9 cellular contexts compared by ENCODE assay signal in the genomic region with DNA sequence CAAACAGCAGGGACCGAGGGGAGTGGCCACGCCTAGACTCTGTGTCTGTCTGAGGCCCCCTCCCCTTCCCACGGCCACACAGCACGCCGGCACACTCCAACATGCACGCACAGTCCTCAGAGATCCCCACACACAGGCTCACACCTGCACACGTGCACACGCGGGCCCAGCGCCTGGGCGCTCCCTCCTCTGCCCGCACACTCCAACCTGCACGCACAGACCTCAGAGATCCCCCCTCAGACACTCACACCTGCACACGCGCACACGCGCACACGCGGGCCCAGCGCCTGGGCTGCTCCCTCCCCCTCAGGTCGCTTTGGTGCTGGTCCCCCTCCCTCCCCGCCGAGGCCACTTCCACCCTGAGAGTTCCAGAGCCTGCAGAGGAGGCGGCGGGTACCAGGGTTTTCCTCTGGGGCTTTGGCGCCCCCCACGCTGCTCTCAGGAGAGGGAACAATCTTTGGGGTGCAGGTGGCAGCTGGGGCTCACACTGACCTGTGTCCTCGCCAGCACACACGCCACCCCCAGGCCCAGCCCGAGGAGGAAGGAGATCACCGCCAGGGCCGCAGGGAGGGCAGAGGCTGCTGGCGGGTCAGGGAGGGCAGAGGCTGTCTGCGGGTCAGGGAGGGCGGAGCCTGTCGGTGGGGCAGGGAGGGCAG. TPM values are rescaled to one million over a fixed set of nuclear protein-coding genes. Genes with fewer than 3 reads are reported as not detected.
DNase-seq lines count a peak whose midpoint lies in the region; ATAC-seq, FAIRE-seq and TF ChIP-seq lines count a peak whose summit lies in the region.
"Had no signal": no experiment of that assay in that cellular context is flagged by ENCODE, and none has a peak within 500 bp of the region (broad histone marks: within the 10 kb centered on the region; RNA-seq: fewer than 3 reads in every experiment).

No MANE protein-coding gene starts in this region.

- WGBS in GM12878 (ENCODE audit: insufficient coverage, insufficient replicate concordance, low lambda C conversion rate, missing lambda C conversion rate): 8% methylated on average over 34 of the region's 36 CpGs

- H3K27me3 Mint-ChIP-seq in naive B cell (peaks cover 3 to 33% (median 31%) of the 10 kb centered on the region in 3 donors), endothelial cell (ENCODE audit: unreplicated experiment) (peaks cover 2% of the 10 kb centered on the region)

- H3K79me2 ChIP-seq in PC-3 (ENCODE audit: low read length): no peaks in the 10 kb centered on the region
- H3K79me2 ChIP-seq in GM12878 (ENCODE audit: control insufficient read depth, insufficient read depth, low read length): no peaks in the 10 kb centered on the region
- no peaks in the 10 kb centered on the region for H3K79me2 ChIP-seq in Karpas-422 (ENCODE audit: low read length)

- H3K4me3 ChIP-seq in BLaER1 treated with 17β-estradiol and CSF1 and Interleukin-3, amounts not matched to agents 10 nM and 100 nM: peak overlapping the region in 1 of 10 experiments; percentile 29; a peak in 3 of 20 replicates
- H3K4me3 ChIP-seq in PC-3 (ENCODE audit: low read length) (no peak overlapping the region), GM12878 (no peak overlapping the region), Karpas-422 (ENCODE audit: low read length) (no peak overlapping the region)

- no peak for TF ChIP-seq EP300 in GM12878 (IDR thresholded peaks at IDR 0.05; ENCODE audit: borderline replicate concordance in 1 of 2, control insufficient read depth in 1 of 2, low read depth in 2 of 2, low read length in 2 of 2)

- CTCF ChIA-PET in PC-3 (lab: Charles Lee): no interaction called here
- CTCF ChIA-PET in GM12878 (lab: Yijun Ruan, JAX): interaction anchor here (2.0 kb wide), 1 partner anchor 80 kb away, joined by 5 read pairs; no protein-coding TSS in a partner anchor

- SMC1A ChIA-PET in GM12878 (lab: Charles Lee; ENCODE audit: uncharacterized antibody, unreplicated experiment): interaction anchor here (2.2 kb wide), 1 partner anchor 15 kb away, joined by 10 read pairs; no protein-coding TSS in a partner anchor

- no TSS peak for BruUV-seq in PC-3 (replicated peaks; lab: Mats Ljungman, UMichigan)
- no TSS peak for BruUV-seq in GM12878 (replicated peaks; lab: Mats Ljungman, UMichigan)

- FAIRE-seq in GM12878 (lab: Jason Lieb, UNC): no peak

- peaks cover under 1% of the 10 kb centered on the region for H3F3A ChIP-seq in PC-3 (ENCODE audit: low read length, unreplicated experiment)

- H3K27ac Mint-ChIP-seq in naive B cell (no peak overlapping the region), endothelial cell (ENCODE audit: unreplicated experiment) (no peak overlapping the region)

- in situ Hi-C loops in GM12878 (cut with MboI): no loop called here

- TF ChIP-seq POLR2A in GM12878 (IDR thresholded peaks at IDR 0.05; ENCODE audit: low read depth, low read length): no peak

- H3K9me3 ChIP-seq in BLaER1 treated with 17β-estradiol and CSF1 and Interleukin-3, amounts not matched to agents 10 nM and 100 nM (replicated peaks in 1 of 11): peaks cover 0 to 21% (median 15%) of the 10 kb centered on the region in 11 experiments; a peak in 14 of 22 replicates
- no peaks in the 10 kb centered on the region for H3K9me3 ChIP-seq in PC-3 (ENCODE audit: low read length)
- H3K9me3 ChIP-seq in GM12878 (replicated peaks; ENCODE audit: control insufficient read depth, insufficient read depth, low read length): no peaks in the 10 kb centered on the region; the same call in 2 of the 3 replicates
- H3K9me3 ChIP-seq in Karpas-422 (ENCODE audit: low read length): no peaks in the 10 kb centered on the region; the same call in 1 of the 2 replicates
- H3K9me3 ChIP-seq: neutrophil had no signal

- no peak for TF ChIP-seq RAD21 in GM12878 (IDR thresholded peaks at IDR 0.05; ENCODE audit: insufficient read depth, low read depth, low read length)

- ATAC-seq in PC-3 (peak; percentile 42), GM12878 (peak; percentile 56), naive B cell (ENCODE audit: low read depth in 2 of 2) (peak; percentile 59 to 67)

- DNase-seq in PC-3 (no peak), GM12878 (ENCODE audit: low read depth, low spot score) (no peak), naive B cell (no peak), endothelial cell (ENCODE audit: low spot score) (no peak), HUDEP-2 (lab: John Stamatoyannopoulos, UW; ENCODE audit: unreplicated experiment in 76 of 76) (no peak), Karpas-422 (no peak), SKM-1 (lab: John Stamatoyannopoulos, UW; ENCODE audit: unreplicated experiment) (no peak)

- H3K4me1 ChIP-seq in BLaER1 treated with 17β-estradiol and CSF1 and Interleukin-3, amounts not matched to agents 10 nM and 100 nM: peaks cover 21 to 38% (median 34%) of the 10 kb centered on the region in 10 experiments; a peak in 19 of 20 replicates
- H3K4me1 ChIP-seq in PC-3 (ENCODE audit: insufficient read depth, low read length) (no peaks in the 10 kb centered on the region; the same call in 1 of the 2 replicates), GM12878 (ENCODE audit: control insufficient read depth, insufficient read depth, low read length) (no peaks in the 10 kb centered on the region), Karpas-422 (ENCODE audit: low read length) (no peaks in the 10 kb centered on the region)

- no peak overlapping the region for H3K27ac ChIP-seq in BLaER1 treated with 17β-estradiol and CSF1 and Interleukin-3, amounts not matched to agents 10 nM and 100 nM
- H3K27ac ChIP-seq in PC-3 (ENCODE audit: low read length) (no peak overlapping the region), GM12878 (ENCODE audit: control insufficient read depth, insufficient read depth) (no peak overlapping the region), Karpas-422 (ENCODE audit: low read length) (no peak overlapping the region)

- H2AFZ ChIP-seq in PC-3 (ENCODE audit: low read length) (no peak overlapping the region), GM12878 (ENCODE audit: control insufficient read depth, low read depth, low read length) (no peak overlapping the region), Karpas-422 (ENCODE audit: low read length) (no peak overlapping the region)

- RAD21 ChIA-PET in GM12878 (lab: Charles Lee; ENCODE audit: unreplicated experiment): interaction anchor here (2.4 kb wide), 1 partner anchor 13 kb away, joined by 7 read pairs; no protein-coding TSS in a partner anchor

- intact Hi-C loops in PC-3 (cut with micrococcal nuclease): loop anchor here (1.0 kb wide), 1 partner anchor 70 kb away; no protein-coding TSS in a partner anchor
- intact Hi-C loops in GM12878 (cut with micrococcal nuclease; ENCODE audit: unreplicated experiment): no loop called here

- H3K36me3 Mint-ChIP-seq in naive B cell (no peaks in the 10 kb centered on the region), endothelial cell (ENCODE audit: low read depth, unreplicated experiment) (no peaks in the 10 kb centered on the region)

- H3K36me3 ChIP-seq in BLaER1 treated with 17β-estradiol and CSF1 and Interleukin-3, amounts not matched to agents 10 nM and 100 nM: no peaks in the 10 kb centered on the region
- H3K36me3 ChIP-seq in PC-3 (ENCODE audit: low read depth, low read length) (no peaks in the 10 kb centered on the region), GM12878 (ENCODE audit: control insufficient read depth in 2 of 2, insufficient read depth in 2 of 2, low read length in 1 of 2) (no peaks in the 10 kb centered on the region), Karpas-422 (ENCODE audit: insufficient read depth, low read length) (no peaks in the 10 kb centered on the region)
- H3K36me3 ChIP-seq: neutrophil had no signal

- no peak for TF ChIP-seq CTCF in PC-3 (conservative IDR thresholded peaks at IDR 0.05; ENCODE audit: low read depth, low read length)
- TF ChIP-seq CTCF in GM12878 (IDR thresholded peaks at IDR 0.05 in 2 of 3, conservative IDR thresholded peaks at IDR 0.05 in 1 of 3; ENCODE audit: control insufficient read depth in 2 of 3, extremely low read depth in 1 of 3, insufficient read depth in 1 of 3, low read depth in 3 of 3, low read length in 3 of 3): no peak
- no peak for TF ChIP-seq CTCF in endothelial cell (IDR thresholded peaks at IDR 0.05; ENCODE audit: unreplicated experiment)

- peak overlapping the region; percentile 64 to 82 (median 74) for H3K4me2 ChIP-seq in BLaER1 treated with 17β-estradiol and CSF1 and Interleukin-3, amounts not matched to agents 10 nM and 100 nM
- H3K4me2 ChIP-seq in PC-3 (ENCODE audit: low read length): 0 out of 2 replicates have a peak overlapping the region, but pooled peaks have one; percentile 26
- no peak overlapping the region for H3K4me2 ChIP-seq in GM12878 (ENCODE audit: control insufficient read depth, insufficient read depth)
- no peak overlapping the region for H3K4me2 ChIP-seq in Karpas-422 (ENCODE audit: low read depth, low read length, poor library complexity, severe bottlenecking)

- H3K4me1 Mint-ChIP-seq in naive B cell: peaks cover 8 to 20% (median 8%) of the 10 kb centered on the region in 3 donors
- no peaks in the 10 kb centered on the region for H3K4me1 Mint-ChIP-seq in endothelial cell (ENCODE audit: unreplicated experiment)

- H3K4me3 Mint-ChIP-seq in naive B cell: peak overlapping the region in 6 of 8 donors; percentile 20 to 67 (median 53)
- H3K4me3 Mint-ChIP-seq in endothelial cell (ENCODE audit: unreplicated experiment): no peak overlapping the region

- no peaks in the 10 kb centered on the region for H3K9me3 Mint-ChIP-seq in naive B cell
- H3K9me3 Mint-ChIP-seq in endothelial cell (ENCODE audit: unreplicated experiment): no peaks in the 10 kb centered on the region

- H4K20me1 ChIP-seq in BLaER1 treated with 17β-estradiol and CSF1 and Interleukin-3, amounts not matched to agents 10 nM and 100 nM: peaks cover 0 to 36% (median 0%) of the 10 kb centered on the region in 11 experiments; a peak in 4 of 22 replicates
- no peaks in the 10 kb centered on the region for H4K20me1 ChIP-seq in PC-3 (ENCODE audit: low read length)
- H4K20me1 ChIP-seq in GM12878 (ENCODE audit: control insufficient read depth, insufficient read depth): no peaks in the 10 kb centered on the region
- no peaks in the 10 kb centered on the region for H4K20me1 ChIP-seq in Karpas-422 (ENCODE audit: insufficient read depth, low read depth, low read length)

- peak overlapping the region in 3 of 11 experiments; percentile 11 to 26 (median 23); a peak in 2 of 22 replicates for H3K9ac ChIP-seq in BLaER1 treated with 17β-estradiol and CSF1 and Interleukin-3, amounts not matched to agents 10 nM and 100 nM
- H3K9ac ChIP-seq in PC-3 (ENCODE audit: low read length) (no peak overlapping the region), GM12878 (ENCODE audit: control insufficient read depth, insufficient read depth, low read length) (no peak overlapping the region), Karpas-422 (ENCODE audit: low read length) (no peak overlapping the region)

- no peaks in the 10 kb centered on the region for H3K9me2 ChIP-seq in PC-3 (replicated peaks; ENCODE audit: low read length)
- no peaks in the 10 kb centered on the region for H3K9me2 ChIP-seq in Karpas-422 (replicated peaks; ENCODE audit: insufficient read depth, low read length)

- H3K27me3 ChIP-seq in BLaER1 treated with 17β-estradiol and CSF1 and Interleukin-3, amounts not matched to agents 10 nM and 100 nM: peaks cover 23 to 44% (median 38%) of the 10 kb centered on the region in 11 experiments
- H3K27me3 ChIP-seq in PC-3 (ENCODE audit: low read length) (no peaks in the 10 kb centered on the region), GM12878 (replicated peaks in 1 of 2; ENCODE audit: control insufficient read depth in 2 of 2, insufficient read depth in 2 of 2, low read length in 1 of 2) (peaks cover 0 to 2% of the 10 kb centered on the region in 2 experiments; a peak in 2 of 4 replicates), Karpas-422 (ENCODE audit: low read length) (no peaks in the 10 kb centered on the region)

- POLR2A ChIA-PET in PC-3 (lab: Charles Lee; ENCODE audit: unreplicated experiment) (no interaction called here), GM12878 (lab: Charles Lee) (interaction anchor here (6.2 kb wide), 1 partner anchor 14 kb away, joined by 32 read pairs; no protein-coding TSS in a partner anchor)

RNA-seq across cellular contexts. Expression of a gene that starts 1.6 kb away (rescaled TPM):
- 0.15 and 0.98 TPM in 2 replicates for total RNA-seq in PC-3 (2014; rRNA removed)
- not detected in 2 replicates for total RNA-seq in GM12878 (2013; cell fraction: nucleolus; rRNA removed)
- not detected in 2 replicates for total RNA-seq in GM12878 (2014; rRNA removed)
- not detected in 2 replicates for total RNA-seq in GM12878 (2014; rRNA removed; fragmentation: Illumina TruSeq; extraction: Trizol)
- total RNA-seq in GM12878 (2021): 0.33 TPM in 1 of 2 replicates, not detected in the other
- polyA plus RNA-seq in GM12878 (2011; ENCODE audit: low read depth): not detected
- polyA plus RNA-seq in GM12878 (2011; rRNA removed): not detected in 2 replicates
- 0.07 and 0.18 TPM in 2 replicates for polyA plus RNA-seq in GM12878 (2011; cell fraction: cytosol; rRNA removed)
- 0.33 and 0.53 TPM in 2 replicates for polyA plus RNA-seq in GM12878 (2011; cell fraction: nucleus; rRNA removed)
- polyA plus RNA-seq in GM12878 (2012): 0.14 TPM in 1 of 2 replicates, not detected in the other
- not detected in 2 replicates for polyA plus RNA-seq in GM12878 (2014; fragmentation: Illumina TruSeq; extraction: Trizol)
- not detected for polyA plus RNA-seq in GM12878 (2014; fragmentation: Nextera tagmentation; extraction: Ambion mirVana)
- polyA plus RNA-seq in GM12878 (2014; rRNA removed): 0.60 TPM in 1 of 2 replicates, not detected in the other
- not detected for polyA plus RNA-seq in GM12878 (2016; fragmentation: Nextera tagmentation; extraction: Ambion mirVana)
- not detected in 2 replicates for polyA minus RNA-seq in GM12878 (2011; rRNA and poly(A)+ RNA removed)
- polyA minus RNA-seq in GM12878 (2011; cell fraction: cytosol; rRNA and poly(A)+ RNA removed): not detected in 2 replicates
- polyA minus RNA-seq in GM12878 (2011; cell fraction: nucleus; rRNA and poly(A)+ RNA removed): 0.19 TPM in 1 of 2 replicates, not detected in the other
- 1 to 10 TPM in 2 of 6 donors, under 1 TPM in 2, not detected in 2; 0.50 to 1.5 (median 1.0) TPM for polyA plus RNA-seq in naive B cell (ENCODE audit: low read depth in 6 of 6)
- not detected for total RNA-seq in endothelial cell (ENCODE audit: unreplicated experiment)
- not detected in 2 replicates for total RNA-seq in Karpas-422 (2014; rRNA removed; shearing (Covaris generic); ENCODE audit: low replicate concordance)

RNA-seq across cellular contexts. Expression of a gene that starts 17.7 kb away (rescaled TPM):
- 56.0 and 61.7 TPM in 2 replicates for total RNA-seq in PC-3 (2014; rRNA removed)
- not detected in 2 replicates for total RNA-seq in GM12878 (2013; cell fraction: nucleolus; rRNA removed)
- not detected in 2 replicates for total RNA-seq in GM12878 (2014; rRNA removed)
- not detected in 2 replicates for total RNA-seq in GM12878 (2014; rRNA removed; fragmentation: Illumina TruSeq; extraction: Trizol)
- 0.08 TPM in 1 of 2 replicates, not detected in the other for total RNA-seq in GM12878 (2021)
- not detected for polyA plus RNA-seq in GM12878 (2011; ENCODE audit: low read depth)
- 0.12 TPM in 1 of 2 replicates, not detected in the other for polyA plus RNA-seq in GM12878 (2011; rRNA removed)
- polyA plus RNA-seq in GM12878 (2011; cell fraction: cytosol; rRNA removed): 0.15 and 0.22 TPM in 2 replicates
- 0.09 and 0.21 TPM in 2 replicates for polyA plus RNA-seq in GM12878 (2011; cell fraction: nucleus; rRNA removed)
- 0.07 TPM in 1 of 2 replicates, not detected in the other for polyA plus RNA-seq in GM12878 (2012)
- 0.10 TPM in 1 of 2 replicates, not detected in the other for polyA plus RNA-seq in GM12878 (2014; fragmentation: Illumina TruSeq; extraction: Trizol)
- not detected for polyA plus RNA-seq in GM12878 (2014; fragmentation: Nextera tagmentation; extraction: Ambion mirVana)
- polyA plus RNA-seq in GM12878 (2014; rRNA removed): 0.11 TPM in 1 of 2 replicates, not detected in the other
- polyA plus RNA-seq in GM12878 (2016; fragmentation: Nextera tagmentation; extraction: Ambion mirVana): under 1 TPM in 1 of 2 experiments, not detected in 1; 0.13 TPM
- 0.10 TPM in 1 of 2 replicates, not detected in the other for polyA minus RNA-seq in GM12878 (2011; rRNA and poly(A)+ RNA removed)
- polyA minus RNA-seq in GM12878 (2011; cell fraction: cytosol; rRNA and poly(A)+ RNA removed): not detected in 2 replicates
- not detected in 2 replicates for polyA minus RNA-seq in GM12878 (2011; cell fraction: nucleus; rRNA and poly(A)+ RNA removed)
- 1 to 10 TPM in 1 of 6 donors, under 1 TPM in 1, not detected in 4; 0.19 to 2.2 TPM for polyA plus RNA-seq in naive B cell (ENCODE audit: low read depth in 6 of 6)
- not detected for total RNA-seq in endothelial cell (ENCODE audit: unreplicated experiment)
- total RNA-seq in Karpas-422 (2014; rRNA removed; shearing (Covaris generic); ENCODE audit: low replicate concordance): 0.72 TPM in 1 of 2 replicates, not detected in the other

RNA-seq across cellular contexts. Expression of a gene that starts 42.3 kb away (rescaled TPM):
- total RNA-seq in PC-3 (2014; rRNA removed): 58.6 and 73.5 TPM in 2 replicates
- total RNA-seq in GM12878 (2013; cell fraction: nucleolus; rRNA removed): 85.1 and 93.8 TPM in 2 replicates
- total RNA-seq in GM12878 (2014; rRNA removed): 17.3 and 25.0 TPM in 2 replicates
- total RNA-seq in GM12878 (2014; rRNA removed; fragmentation: Illumina TruSeq; extraction: Trizol): 26.4 and 27.8 TPM in 2 replicates
- 85.5 and 94.2 TPM in 2 replicates for total RNA-seq in GM12878 (2021)
- polyA plus RNA-seq in GM12878 (2011; ENCODE audit: low read depth): 42.9 TPM
- polyA plus RNA-seq in GM12878 (2011; rRNA removed): 40.7 and 54.4 TPM in 2 replicates
- 58.6 and 69.9 TPM in 2 replicates for polyA plus RNA-seq in GM12878 (2011; cell fraction: cytosol; rRNA removed)
- 236 and 302 TPM in 2 replicates for polyA plus RNA-seq in GM12878 (2011; cell fraction: nucleus; rRNA removed)
- polyA plus RNA-seq in GM12878 (2012): 62.0 and 78.9 TPM in 2 replicates
- 72.5 and 105 TPM in 2 replicates for polyA plus RNA-seq in GM12878 (2014; fragmentation: Illumina TruSeq; extraction: Trizol)
- 10 to 100 TPM in 1 of 2 experiments, 1 to 10 TPM in 1; 5.7 to 13.0 TPM for polyA plus RNA-seq in GM12878 (2014; fragmentation: Nextera tagmentation; extraction: Ambion mirVana)
- 74.9 and 90.3 TPM in 2 replicates for polyA plus RNA-seq in GM12878 (2014; rRNA removed)
- polyA plus RNA-seq in GM12878 (2016; fragmentation: Nextera tagmentation; extraction: Ambion mirVana): 10 to 100 TPM; 61.8 to 63.4 TPM
- polyA minus RNA-seq in GM12878 (2011; rRNA and poly(A)+ RNA removed): 53.9 and 56.8 TPM in 2 replicates
- 25.1 and 26.0 TPM in 2 replicates for polyA minus RNA-seq in GM12878 (2011; cell fraction: cytosol; rRNA and poly(A)+ RNA removed)
- polyA minus RNA-seq in GM12878 (2011; cell fraction: nucleus; rRNA and poly(A)+ RNA removed): 38.6 and 73.4 TPM in 2 replicates
- 10 to 100 TPM; 27.7 to 78.6 (median 63.4) TPM for polyA plus RNA-seq in naive B cell (ENCODE audit: low read depth in 6 of 6)
- 149 TPM for total RNA-seq in endothelial cell (ENCODE audit: unreplicated experiment)
- total RNA-seq in Karpas-422 (2014; rRNA removed; shearing (Covaris generic); ENCODE audit: low replicate concordance): 27.1 and 30.6 TPM in 2 replicates

RNA-seq across cellular contexts. Expression of a gene that starts 43.2 kb away (rescaled TPM):
- total RNA-seq in PC-3 (2014; rRNA removed) (0.46 and 1.2 TPM in 2 replicates), GM12878 (2014; rRNA removed) (0.11 TPM in 1 of 2 replicates, not detected in the other), GM12878 (2014; rRNA removed; fragmentation: Illumina TruSeq; extraction: Trizol) (0.14 and 0.22 TPM in 2 replicates), GM12878 (2021) (0.19 TPM in 1 of 2 replicates, not detected in the other), endothelial cell (ENCODE audit: unreplicated experiment) (0.26 TPM)
- not detected in 2 replicates for total RNA-seq in GM12878 (2013; cell fraction: nucleolus; rRNA removed)
- not detected for polyA plus RNA-seq in GM12878 (2011; ENCODE audit: low read depth)
- polyA plus RNA-seq in GM12878 (2011; rRNA removed) (0.26 and 0.27 TPM in 2 replicates), GM12878 (2014; fragmentation: Illumina TruSeq; extraction: Trizol) (0.09 TPM in 1 of 2 replicates, not detected in the other), GM12878 (2014; fragmentation: Nextera tagmentation; extraction: Ambion mirVana) (under 1 TPM in 1 of 2 experiments, not detected in 1; 0.03 TPM), GM12878 (2014; rRNA removed) (0.05 and 0.32 TPM in 2 replicates), GM12878 (2016; fragmentation: Nextera tagmentation; extraction: Ambion mirVana) (under 1 TPM in 1 of 2 experiments, not detected in 1; 0.13 TPM), naive B cell (ENCODE audit: low read depth in 6 of 6) (not detected)
- polyA plus RNA-seq in GM12878 (2011; cell fraction: cytosol; rRNA removed): 0.33 and 0.39 TPM in 2 replicates
- polyA plus RNA-seq in GM12878 (2011; cell fraction: nucleus; rRNA removed): 0.18 and 0.19 TPM in 2 replicates
- 0.07 TPM in 1 of 2 replicates, not detected in the other for polyA plus RNA-seq in GM12878 (2012)
- 0.22 and 0.62 TPM in 2 replicates for polyA minus RNA-seq in GM12878 (2011; rRNA and poly(A)+ RNA removed)
- not detected in 2 replicates for polyA minus RNA-seq in GM12878 (2011; cell fraction: cytosol; rRNA and poly(A)+ RNA removed)
- not detected in 2 replicates for polyA minus RNA-seq in GM12878 (2011; cell fraction: nucleus; rRNA and poly(A)+ RNA removed)
- 0.34 and 2.3 TPM in 2 replicates for total RNA-seq in Karpas-422 (2014; rRNA removed; shearing (Covaris generic); ENCODE audit: low replicate concordance)

RNA-seq across cellular contexts. Expression of a gene that starts 55.7 kb away (rescaled TPM):
- not detected in 2 replicates for total RNA-seq in PC-3 (2014; rRNA removed)
- 0.40 and 0.49 TPM in 2 replicates for total RNA-seq in GM12878 (2013; cell fraction: nucleolus; rRNA removed)
- 0.11 TPM in 1 of 2 replicates, not detected in the other for total RNA-seq in GM12878 (2014; rRNA removed)
- total RNA-seq in GM12878 (2014; rRNA removed; fragmentation: Illumina TruSeq; extraction: Trizol): not detected in 2 replicates
- total RNA-seq in GM12878 (2021): 0.36 and 1.1 TPM in 2 replicates
- not detected for polyA plus RNA-seq in GM12878 (2011; ENCODE audit: low read depth)
- polyA plus RNA-seq in GM12878 (2011; rRNA removed): 0.04 TPM in 1 of 2 replicates, not detected in the other
- 0.07 TPM in 1 of 2 replicates, not detected in the other for polyA plus RNA-seq in GM12878 (2011; cell fraction: cytosol; rRNA removed)
- 0.58 and 0.82 TPM in 2 replicates for polyA plus RNA-seq in GM12878 (2011; cell fraction: nucleus; rRNA removed)
- polyA plus RNA-seq in GM12878 (2012): 0.34 and 0.36 TPM in 2 replicates
- not detected in 2 replicates for polyA plus RNA-seq in GM12878 (2014; fragmentation: Illumina TruSeq; extraction: Trizol)
- polyA plus RNA-seq in GM12878 (2014; fragmentation: Nextera tagmentation; extraction: Ambion mirVana): not detected
- polyA plus RNA-seq in GM12878 (2014; rRNA removed): 0.12 and 0.30 TPM in 2 replicates
- not detected for polyA plus RNA-seq in GM12878 (2016; fragmentation: Nextera tagmentation; extraction: Ambion mirVana)
- polyA minus RNA-seq in GM12878 (2011; rRNA and poly(A)+ RNA removed): 0.22 and 0.36 TPM in 2 replicates
- not detected in 2 replicates for polyA minus RNA-seq in GM12878 (2011; cell fraction: cytosol; rRNA and poly(A)+ RNA removed)
- polyA minus RNA-seq in GM12878 (2011; cell fraction: nucleus; rRNA and poly(A)+ RNA removed): not detected in 2 replicates
- not detected for polyA plus RNA-seq in naive B cell (ENCODE audit: low read depth in 6 of 6)
- not detected for total RNA-seq in endothelial cell (ENCODE audit: unreplicated experiment)
- not detected in 2 replicates for total RNA-seq in Karpas-422 (2014; rRNA removed; shearing (Covaris generic); ENCODE audit: low replicate concordance)

Comparison
In these comparisons a context has a peak if more than half of its experiments do, and no peak if none do; other contexts are left out.
1. H3K4me2 ChIP-seq: peak in BLaER1 treated with 17β-estradiol and CSF1 and Interleukin-3, amounts not matched to agents 10 nM and 100 nM (11 of 11) and PC-3 (single experiment); none in GM12878 (single experiment) and Karpas-422 (single experiment).
2. RNA of a gene that starts 17.7 kb away (total RNA-seq): 56.0 to 61.7 TPM in PC-3; 0.08 TPM in GM12878, not detected in endothelial cell (single experiment) and 0.72 TPM in Karpas-422; every median in the first group is over 10 times any median in the second.
3. Peak in every context shown above with its lines, with median percentiles within 50 percentile points of each other: ATAC-seq.